Comparison of ENCODE assay signal across 1 cellular context in the genomic region with DNA sequence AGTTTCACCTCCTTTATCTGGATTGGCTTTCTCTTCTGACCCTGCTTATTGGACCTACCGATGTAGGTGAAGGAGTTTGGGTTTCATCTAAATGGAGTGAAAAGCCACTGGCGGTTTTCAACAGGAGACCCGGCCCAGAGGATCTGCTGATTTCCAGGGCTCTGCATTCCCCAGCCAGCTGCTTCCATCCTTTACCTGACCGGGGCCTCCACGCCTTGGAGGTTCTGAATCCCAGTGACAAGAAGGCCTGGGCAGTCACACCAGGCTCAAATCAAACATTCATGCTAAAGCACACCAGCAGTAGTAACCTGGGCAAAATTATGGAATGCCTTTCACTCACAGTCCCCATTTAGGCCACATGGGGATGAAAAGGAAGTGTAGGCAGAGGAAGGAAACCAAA.
TF ChIP-seq lines count a peak whose summit lies in the region.

No MANE protein-coding gene starts in this region.

TF ChIP-seq in WTC11, 78 proteins besides CTCF, POLR2A, EP300 and RAD21:
- TF ChIP-seq, protein P1, sequence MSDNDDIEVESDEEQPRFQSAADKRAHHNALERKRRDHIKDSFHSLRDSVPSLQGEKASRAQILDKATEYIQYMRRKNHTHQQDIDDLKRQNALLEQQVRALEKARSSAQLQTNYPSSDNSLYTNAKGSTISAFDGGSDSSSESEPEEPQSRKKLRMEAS (CRISPR knock-in tag; IDR thresholded peaks at IDR 0.05) = no peak
- TF ChIP-seq SOX15 (CRISPR knock-in tag; IDR thresholded peaks at IDR 0.05) = no peak
TF ChIP-seq in WTC11: peak in this region for 0.
